In the genomic region with DNA sequence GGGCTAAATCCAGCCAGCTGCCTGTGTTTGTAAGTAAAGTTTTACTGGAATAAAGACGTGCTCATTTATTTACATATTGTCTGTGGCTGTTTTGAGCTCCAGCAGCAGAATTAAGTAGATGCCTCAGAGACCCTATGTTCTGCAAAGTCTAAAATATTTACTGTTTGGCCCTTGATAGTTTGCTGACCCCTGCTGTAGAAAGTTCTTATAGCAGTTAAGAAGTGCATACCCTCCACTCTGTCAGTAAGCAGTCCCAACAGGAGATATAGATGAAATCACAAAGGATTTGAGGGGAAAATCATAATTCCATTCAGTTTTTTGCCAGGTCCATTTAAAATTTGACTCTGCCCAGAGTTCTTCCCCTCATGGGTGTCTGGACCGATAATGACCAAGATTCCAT, we compare ENCODE assay signal across 8 cellular contexts. TPM values are rescaled to one million over a fixed set of nuclear protein-coding genes. Genes with fewer than 3 reads are reported as not detected.
A peak's percentile ranks its signal among the peaks of the same experiment; 100 is the strongest.
DNase-seq lines count a peak whose midpoint lies in the region; ATAC-seq and TF ChIP-seq lines count a peak whose summit lies in the region.

No MANE protein-coding gene starts in this region.

- peaks cover 45 to 72% of the 10 kb centered on the region in 2 experiments for H3K36me3 ChIP-seq in SK-N-SH (replicated peaks in 1 of 2; ENCODE audit: control insufficient read depth in 1 of 2, insufficient read depth in 2 of 2, low read length in 1 of 2)

- H3K79me2 ChIP-seq in SK-N-SH (ENCODE audit: insufficient read depth): no peaks in the 10 kb centered on the region

- no peak overlapping the region for H2AFZ ChIP-seq in SK-N-SH (ENCODE audit: low read depth)

- H3K27me3 ChIP-seq in SK-N-SH (ENCODE audit: insufficient read depth): no peaks in the 10 kb centered on the region

- TF ChIP-seq RAD21 in SK-N-SH (IDR thresholded peaks at IDR 0.05; ENCODE audit: low read length): peak; percentile 43

- 96% methylated on average over 2 of the region's 2 CpGs for WGBS in SK-N-SH (ENCODE audit: low lambda C conversion rate)

- H3K4me1 ChIP-seq in SK-N-SH (ENCODE audit: control insufficient read depth in 1 of 2, insufficient read depth in 2 of 2, low read depth in 1 of 2, low read length in 1 of 2): no peaks in the 10 kb centered on the region

- H3K4me2 ChIP-seq in SK-N-SH: no peak overlapping the region

- H3K4me3 ChIP-seq in GM12875 (ENCODE audit: low read depth, low read length) (no peak overlapping the region), SK-N-SH (ENCODE audit: low read depth in 2 of 2, low read length in 1 of 2) (no peak overlapping the region)

- H3K9me3 ChIP-seq in SK-N-SH: no peaks in the 10 kb centered on the region

- H3K9me2 ChIP-seq in SK-N-SH: no peaks in the 10 kb centered on the region

- POLR2A ChIA-PET in SK-N-SH (lab: Yijun Ruan, JAX): no interaction called here

- ATAC-seq in GM18519 (IDR thresholded peaks at IDR 0.05; ENCODE audit: low FRiP score, unreplicated experiment) (no peak), HG03039 (IDR thresholded peaks at IDR 0.05; ENCODE audit: unreplicated experiment) (no peak)

- TF ChIP-seq EP300 in SK-N-SH (IDR thresholded peaks at IDR 0.05; ENCODE audit: borderline replicate concordance in 1 of 2, low read depth in 1 of 2, low read length in 1 of 2): no peak

- CTCF ChIA-PET in SK-N-SH (lab: Yijun Ruan, JAX): interaction anchor here (1.1 to 8.3 kb wide), 3 partner anchors 9 to 16 kb away, joined by 3 to 57 read pairs (median 10); no protein-coding TSS in a partner anchor

- TF ChIP-seq CTCF in AG09319 (IDR thresholded peaks at IDR 0.05; ENCODE audit: low read depth, low read length): peak; percentile 52
- TF ChIP-seq CTCF in GM12875 (IDR thresholded peaks at IDR 0.05; ENCODE audit: borderline replicate concordance, insufficient read depth, low read depth, low read length): peak; percentile 39; the same call in 1 of the 2 replicates
- peak; percentile 59 for TF ChIP-seq CTCF in SK-N-SH (IDR thresholded peaks at IDR 0.05)

- H3K27ac ChIP-seq in SK-N-SH (ENCODE audit: low read depth in 2 of 2, low read length in 1 of 2): no peak overlapping the region

- no peaks in the 10 kb centered on the region for H3F3A ChIP-seq in SK-N-SH (replicated peaks; ENCODE audit: insufficient read depth)

- DNase-seq in AG09319 (ENCODE audit: extremely low read depth, low read depth): no peak
- no peak for DNase-seq in SK-N-SH
- DNase-seq in glomerular visceral epithelial cell (ENCODE audit: extremely low spot score): peak; percentile 44
- no peak for DNase-seq in stimulated activated naive CD4-positive, alpha-beta T cell (lab: John Stamatoyannopoulos, UW)
- DNase-seq in NCI-H2171 treated with DMSO at 0.1 percent for 48 hours (lab: John Stamatoyannopoulos, UW): no peak

- H3K9ac ChIP-seq in SK-N-SH: no peak overlapping the region

- H4K20me1 ChIP-seq in SK-N-SH (ENCODE audit: insufficient read depth): 0 out of 2 replicates have a peak, but pooled peaks cover 4% of the 10 kb centered on the region

TF ChIP-seq in SK-N-SH, 30 proteins besides CTCF, POLR2A, EP300 and RAD21:
- no peak for TF ChIP-seq TEAD4 (IDR thresholded peaks at IDR 0.05; ENCODE audit: borderline replicate concordance, insufficient read depth)
- peak; percentile 4; the same call in 1 of the 2 replicates for TF ChIP-seq SMC3 (IDR thresholded peaks at IDR 0.05; ENCODE audit: low read depth, low read length)
- TF ChIP-seq RXRA (IDR thresholded peaks at IDR 0.05; ENCODE audit: borderline replicate concordance, low read depth): no peak
- TF ChIP-seq TCF12 (IDR thresholded peaks at IDR 0.05): no peak
- TF ChIP-seq, protein P1, sequence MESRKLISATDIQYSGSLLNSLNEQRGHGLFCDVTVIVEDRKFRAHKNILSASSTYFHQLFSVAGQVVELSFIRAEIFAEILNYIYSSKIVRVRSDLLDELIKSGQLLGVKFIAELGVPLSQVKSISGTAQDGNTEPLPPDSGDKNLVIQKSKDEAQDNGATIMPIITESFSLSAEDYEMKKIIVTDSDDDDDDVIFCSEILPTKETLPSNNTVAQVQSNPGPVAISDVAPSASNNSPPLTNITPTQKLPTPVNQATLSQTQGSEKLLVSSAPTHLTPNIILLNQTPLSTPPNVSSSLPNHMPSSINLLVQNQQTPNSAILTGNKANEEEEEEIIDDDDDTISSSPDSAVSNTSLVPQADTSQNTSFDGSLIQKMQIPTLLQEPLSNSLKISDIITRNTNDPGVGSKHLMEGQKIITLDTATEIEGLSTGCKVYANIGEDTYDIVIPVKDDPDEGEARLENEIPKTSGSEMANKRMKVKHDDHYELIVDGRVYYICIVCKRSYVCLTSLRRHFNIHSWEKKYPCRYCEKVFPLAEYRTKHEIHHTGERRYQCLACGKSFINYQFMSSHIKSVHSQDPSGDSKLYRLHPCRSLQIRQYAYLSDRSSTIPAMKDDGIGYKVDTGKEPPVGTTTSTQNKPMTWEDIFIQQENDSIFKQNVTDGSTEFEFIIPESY (IDR thresholded peaks at IDR 0.05; ENCODE audit: borderline replicate concordance, low read depth): no peak

RNA-seq across cellular contexts. Expression of gene ITM2C, which starts 50.1 kb away (rescaled TPM):
- polyA plus RNA-seq in SK-N-SH (2012; rRNA removed): 288 and 290 TPM in 2 replicates
- polyA plus RNA-seq in SK-N-SH (2012; cell fraction: cytosol; rRNA removed): 120 and 202 TPM in 2 replicates
- 97.8 and 154 TPM in 2 replicates for polyA plus RNA-seq in SK-N-SH (2012; cell fraction: nucleus; rRNA removed)
